Comparison of ENCODE assay signal across 19 cellular contexts in the genomic region with DNA sequence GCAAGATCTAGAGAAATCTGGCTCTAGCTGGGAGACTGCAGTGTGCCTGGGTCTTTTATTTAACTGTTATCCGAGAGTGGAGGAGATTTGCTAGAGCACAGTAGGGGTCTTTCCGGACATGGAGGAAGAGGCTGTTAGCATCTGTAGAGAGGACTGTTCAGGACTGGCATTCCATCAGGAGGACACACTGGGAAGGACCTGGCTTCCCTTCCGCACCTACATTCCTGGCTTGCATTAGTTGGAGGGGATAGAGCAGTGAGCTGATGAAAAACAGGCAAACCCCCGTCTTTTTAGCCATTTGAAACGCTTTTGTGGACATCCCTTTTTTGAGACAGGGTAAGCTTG. TPM values are rescaled to one million over a fixed set of nuclear protein-coding genes. Genes with fewer than 3 reads are reported as not detected.
DNase-seq lines count a peak whose midpoint lies in the region; ATAC-seq and TF ChIP-seq lines count a peak whose summit lies in the region.
"Had no signal": no experiment of that assay in that cellular context is flagged by ENCODE, and none has a peak within 500 bp of the region (broad histone marks: within the 10 kb centered on the region; RNA-seq: fewer than 3 reads in every experiment).

No MANE protein-coding gene starts in this region.

- ATAC-seq in effector memory CD8-positive, alpha-beta T cell (replicated peaks) = no peak
- ATAC-seq in GM21526 (IDR thresholded peaks at IDR 0.05; ENCODE audit: low FRiP score, unreplicated experiment) = no peak
- ATAC-seq in GM19467 (IDR thresholded peaks at IDR 0.05; ENCODE audit: unreplicated experiment) = no peak
- no peak for ATAC-seq in GM21529 (IDR thresholded peaks at IDR 0.05; ENCODE audit: unreplicated experiment)
- ATAC-seq: activated CD8-positive, alpha-beta T cell treated with anti-CD3 and anti-CD28 coated beads for 36 hours had no signal

- H3K4me3 ChIP-seq in GM12864 (ENCODE audit: low read depth, low read length) = peak overlapping the region; percentile 62
- H3K4me3 ChIP-seq in SK-N-MC = peak overlapping the region; percentile 87
- no peak overlapping the region for H3K4me3 ChIP-seq in hepatocyte
- H3K4me3 ChIP-seq: lung had no signal

- H3K9me3 ChIP-seq in SK-N-MC (ENCODE audit: low read depth, low read length) = no peaks in the 10 kb centered on the region
- H3K9me3 ChIP-seq in hepatocyte (ENCODE audit: low read depth) = no peaks in the 10 kb centered on the region

- peaks cover 13% of the 10 kb centered on the region for H3K4me1 ChIP-seq in hepatocyte (ENCODE audit: insufficient read depth)

- no peaks in the 10 kb centered on the region for H3K9me2 ChIP-seq in hepatocyte (replicated peaks; ENCODE audit: insufficient read depth)

- H4K20me1 ChIP-seq in hepatocyte (ENCODE audit: insufficient read depth, poor library complexity, severe bottlenecking) = no peaks in the 10 kb centered on the region

- H3K4me2 ChIP-seq in hepatocyte = peak overlapping the region; percentile 97

- H3K27ac ChIP-seq in SK-N-MC = no peak overlapping the region
- H3K27ac ChIP-seq in hepatocyte = no peak overlapping the region
- H3K27ac ChIP-seq: RWPE1 had no signal

- no peaks in the 10 kb centered on the region for H3K36me3 Mint-ChIP-seq in neural crest cell (ENCODE audit: low read depth)
- H3K36me3 Mint-ChIP-seq in effector memory CD8-positive, alpha-beta T cell (ENCODE audit: insufficient read depth) = no peaks in the 10 kb centered on the region

- DNase-seq in GM12864 (ENCODE audit: low read depth) (no peak), SK-N-MC (ENCODE audit: low read depth, low spot score) (peak; percentile 12), hepatocyte (ENCODE audit: low spot score) (no peak), neural crest cell (ENCODE audit: low read depth, low spot score) (no peak)
- no peak for DNase-seq in effector memory CD8-positive, alpha-beta T cell
- DNase-seq: activated CD4-positive, CD25-positive, alpha-beta regulatory T cell; activated CD8-positive, alpha-beta T cell treated with anti-CD3 and anti-CD28 coated beads for 36 hours; activated naive CD4-positive, alpha-beta T cell; amniotic stem cell; effector CD8-positive, alpha-beta T cell; NCI-H1105 treated with DMSO at 0.1 percent for 48 hours; NCI-H524; T1000 had no signal

- no peak overlapping the region for H3K9ac ChIP-seq in SK-N-MC (ENCODE audit: insufficient read length)

- H3K27me3 Mint-ChIP-seq in neural crest cell (ENCODE audit: low read depth) = peaks cover 45% of the 10 kb centered on the region
- peaks cover 20 to 41% of the 10 kb centered on the region in 2 donors for H3K27me3 Mint-ChIP-seq in effector memory CD8-positive, alpha-beta T cell

- H3K36me3 ChIP-seq in SK-N-MC (ENCODE audit: insufficient read depth, low read length) = no peaks in the 10 kb centered on the region
- H3K36me3 ChIP-seq in hepatocyte (replicated peaks; ENCODE audit: insufficient read depth, low read depth) = no peaks in the 10 kb centered on the region

- H2AFZ ChIP-seq in hepatocyte = no peak overlapping the region

- H3K27me3 ChIP-seq in hepatocyte = peaks cover 53% of the 10 kb centered on the region

- H3K4me1 Mint-ChIP-seq in neural crest cell = peaks cover 24% of the 10 kb centered on the region
- H3K4me1 Mint-ChIP-seq in effector memory CD8-positive, alpha-beta T cell (ENCODE audit: low read depth in 2 of 2) = no peaks in the 10 kb centered on the region

- H3K4me3 Mint-ChIP-seq in neural crest cell = peak overlapping the region; percentile 82
- no peak overlapping the region for H3K4me3 Mint-ChIP-seq in effector memory CD8-positive, alpha-beta T cell
- H3K4me3 Mint-ChIP-seq: activated CD8-positive, alpha-beta T cell treated with anti-CD3 and anti-CD28 coated beads for 36 hours had no signal

- no peaks in the 10 kb centered on the region for H3K9me3 Mint-ChIP-seq in neural crest cell
- H3K9me3 Mint-ChIP-seq in effector memory CD8-positive, alpha-beta T cell = peaks cover 0 to 3% of the 10 kb centered on the region in 2 donors
- H3K9me3 Mint-ChIP-seq: activated CD8-positive, alpha-beta T cell treated with anti-CD3 and anti-CD28 coated beads for 36 hours had no signal

- TF ChIP-seq CTCF in GM12864 (IDR thresholded peaks at IDR 0.05; ENCODE audit: low read depth, low read length, missing control alignments) (no peak), hepatocyte (IDR thresholded peaks at IDR 0.05; ENCODE audit: poor library complexity) (no peak), neural crest cell (conservative IDR thresholded peaks at IDR 0.05) (no peak)

- 65% methylated on average over 5 of the region's 5 CpGs for WGBS in hepatocyte (ENCODE audit: low lambda C conversion rate, missing lambda C conversion rate)

- H3K27ac Mint-ChIP-seq in neural crest cell (ENCODE audit: unreplicated experiment) = no peak overlapping the region
- H3K27ac Mint-ChIP-seq in effector memory CD8-positive, alpha-beta T cell = no peak overlapping the region
- H3K27ac Mint-ChIP-seq: activated CD8-positive, alpha-beta T cell treated with anti-CD3 and anti-CD28 coated beads for 36 hours had no signal

- H3K79me2 ChIP-seq in hepatocyte = peaks cover 23% of the 10 kb centered on the region

RNA-seq across cellular contexts. Expression of gene PIEZO2, which starts 0.9 kb away (rescaled TPM):
- 70.8 and 77.5 TPM in 2 replicates for total RNA-seq in hepatocyte
- 24.5 and 26.5 TPM in 2 replicates for polyA plus RNA-seq in hepatocyte
- total RNA-seq in neural crest cell = 15.5 and 17.0 TPM in 2 replicates
- total RNA-seq: activated CD8-positive, alpha-beta T cell treated with anti-CD3 and anti-CD28 coated beads for 36 hours had no signal
- polyA plus RNA-seq: keratinocyte had no signal
